14 cellular contexts compared by ENCODE assay signal in genomic region chr21:15935530-15935929, GRCh38.
DNase-seq lines count a peak whose midpoint lies in the region; ATAC-seq, FAIRE-seq and TF ChIP-seq lines count a peak whose summit lies in the region.
"Had no signal": no experiment of that assay in that cellular context is flagged by ENCODE, and none has a peak within 500 bp of the region (broad histone marks: within the 10 kb centered on the region; RNA-seq: fewer than 3 reads in every experiment).

No MANE protein-coding gene starts in this region.

- intact Hi-C loops in left ventricle myocardium superior (cut with micrococcal nuclease): no loop called here

- FAIRE-seq in urothelium cell line (lab: Jason Lieb, UNC): no peak
- FAIRE-seq: H54 had no signal

- DNase-seq in NCI-H226: peak; percentile 1
- peak; percentile 32 for DNase-seq in amniotic epithelial cell (ENCODE audit: low read depth)
- peak; percentile 6 for DNase-seq in fibroblast of pulmonary artery (ENCODE audit: low read depth)
- DNase-seq in kidney glomerular epithelial cell (lab: John Stamatoyannopoulos, UW): peak; percentile 58
- no peak for DNase-seq in activated effector memory CD4-positive, alpha-beta T cell treated with anti-CD3 and anti-CD28 coated beads, Interleukin-2, amount 50 U/mL, for 16 hours
- no peak for DNase-seq in left ventricle myocardium superior
- no peak for DNase-seq in NCI-H2196 (lab: John Stamatoyannopoulos, UW; ENCODE audit: unreplicated experiment)
- DNase-seq in urothelium cell line (ENCODE audit: low spot score): no peak
- DNase-seq: ACHN; CD4-positive, CD25-positive, alpha-beta regulatory T cell; DMS53; GM23248 had no signal

- H3K4me3 ChIP-seq in fibroblast of pulmonary artery (replicated peaks; ENCODE audit: low read depth, low read length): no peak overlapping the region
- H3K4me3 ChIP-seq: BLaER1 treated with 17β-estradiol and CSF1 and Interleukin-3, amounts not matched to agents 10 nM and 100 nM; GM23248 had no signal

- no peak for ATAC-seq in left ventricle myocardium superior

- no peak for TF ChIP-seq CTCF in fibroblast of pulmonary artery (IDR thresholded peaks at IDR 0.05; ENCODE audit: low read length, missing control alignments)

Comparison
In these comparisons a context has a peak if more than half of its experiments do, and no peak if none do; other contexts are left out.
1. DNase-seq: peak in NCI-H226 (single experiment), amniotic epithelial cell (single experiment), fibroblast of pulmonary artery (single experiment) and kidney glomerular epithelial cell (single experiment); none in activated effector memory CD4-positive, alpha-beta T cell treated with anti-CD3 and anti-CD28 coated beads, Interleukin-2, amount 50 U/mL, for 16 hours (single experiment), left ventricle myocardium superior (single experiment), NCI-H2196 (single experiment) and urothelium cell line (single experiment).